Comparison of ENCODE assay signal across 16 cellular contexts in the genomic region with DNA sequence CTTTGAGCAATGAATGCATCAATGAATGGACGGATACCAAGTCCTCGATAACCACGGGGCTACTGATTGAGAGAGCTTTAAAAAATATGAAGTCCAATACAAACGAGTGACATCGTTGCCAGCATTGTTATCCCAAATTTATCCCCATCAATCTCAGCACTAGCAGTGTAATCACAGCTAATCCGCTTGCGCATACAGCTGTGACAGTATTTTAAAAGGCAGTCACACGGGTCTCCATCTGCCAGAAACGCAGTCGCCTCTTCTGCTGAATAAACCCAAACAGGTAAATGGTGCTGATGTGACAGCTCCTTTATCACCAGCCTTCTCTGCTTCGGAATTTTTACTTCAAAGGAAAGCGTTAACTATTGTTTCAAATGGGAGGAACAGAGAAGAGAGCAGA.
A peak's percentile ranks its signal among the peaks of the same experiment; 100 is the strongest.
DNase-seq lines count a peak whose midpoint lies in the region; ATAC-seq and TF ChIP-seq lines count a peak whose summit lies in the region.
"Had no signal": no experiment of that assay in that cellular context is flagged by ENCODE, and none has a peak within 500 bp of the region (broad histone marks: within the 10 kb centered on the region; RNA-seq: fewer than 3 reads in every experiment).

No MANE protein-coding gene starts in this region.

- peaks cover 25% of the 10 kb centered on the region for H3K4me1 Mint-ChIP-seq in WTC11
- peaks cover 4% of the 10 kb centered on the region for H3K4me1 Mint-ChIP-seq in T-helper 2 cell treated with Interferon-gamma antibody and Interleukin-4, amounts not matched to agents 5 μg/mL and 100 μg/mL, for 36 hours (ENCODE audit: low read depth)

- DNase-seq in NCI-H748 (lab: John Stamatoyannopoulos, UW; ENCODE audit: unreplicated experiment): peak; percentile 48
- DNase-seq in NCI-H748 treated with DMSO at 0.1 percent for 48 hours (lab: John Stamatoyannopoulos, UW): no peak
- DNase-seq in NCI-H82 (lab: John Stamatoyannopoulos, UW): peak; percentile 93
- DNase-seq in iPS-NIHi11 (ENCODE audit: low spot score): peak; percentile 29
- DNase-seq in superior temporal gyrus (ENCODE audit: extremely low spot score): peak; percentile 8
- DNase-seq in WTC11 (ENCODE audit: low spot score): no peak
- no peak for DNase-seq in T-helper 2 cell treated with Interferon-gamma antibody and Interleukin-4, amounts not matched to agents 5 μg/mL and 100 μg/mL, for 36 hours (ENCODE audit: low spot score)
- DNase-seq: CD8-positive, alpha-beta T cell; GF-D8; HFFc6; KG1; NCI-H1048; NCI-H2081 treated with DMSO at 0.1 percent for 48 hours; NCI-H446; NK-92 treated with Interleukin-12 subunit alpha and Interleukin-12 subunit beta, amount 100 ng/mL, for 24 hours had no signal

- CTCF ChIA-PET in WTC11 (lab: Charles Lee): interaction anchor here (1.4 to 2.3 kb wide), 3 partner anchors 9 to 309 kb away, joined by 3 to 8 read pairs (median 8); no protein-coding TSS in a partner anchor

- H3K9me3 Mint-ChIP-seq in WTC11: no peaks in the 10 kb centered on the region
- no peaks in the 10 kb centered on the region for H3K9me3 Mint-ChIP-seq in T-helper 2 cell treated with Interferon-gamma antibody and Interleukin-4, amounts not matched to agents 5 μg/mL and 100 μg/mL, for 36 hours
- H3K9me3 Mint-ChIP-seq: CD8-positive, alpha-beta T cell; HFFc6 had no signal

- no peaks in the 10 kb centered on the region for H3K36me3 Mint-ChIP-seq in WTC11
- peaks cover 15% of the 10 kb centered on the region for H3K36me3 Mint-ChIP-seq in T-helper 2 cell treated with Interferon-gamma antibody and Interleukin-4, amounts not matched to agents 5 μg/mL and 100 μg/mL, for 36 hours (ENCODE audit: low read depth)

- H3K4me3 Mint-ChIP-seq in WTC11: no peak overlapping the region
- H3K4me3 Mint-ChIP-seq in T-helper 2 cell treated with Interferon-gamma antibody and Interleukin-4, amounts not matched to agents 5 μg/mL and 100 μg/mL, for 36 hours: no peak overlapping the region
- H3K4me3 Mint-ChIP-seq: CD8-positive, alpha-beta T cell; HFFc6 had no signal

- ATAC-seq in WTC11 (no peak), HG03159 (IDR thresholded peaks at IDR 0.05; ENCODE audit: unreplicated experiment) (no peak)
- ATAC-seq: CD8-positive, alpha-beta T cell had no signal

- H3K27ac Mint-ChIP-seq in WTC11: no peak overlapping the region
- no peak overlapping the region for H3K27ac Mint-ChIP-seq in T-helper 2 cell treated with Interferon-gamma antibody and Interleukin-4, amounts not matched to agents 5 μg/mL and 100 μg/mL, for 36 hours
- H3K27ac Mint-ChIP-seq: CD8-positive, alpha-beta T cell; HFFc6 had no signal

- POLR2A ChIA-PET in WTC11 (lab: Charles Lee): interaction anchor here (1.2 kb wide), 1 partner anchor 10 kb away, joined by 5 read pairs; no protein-coding TSS in a partner anchor

- no peak for TF ChIP-seq CTCF in WTC11 (IDR thresholded peaks at IDR 0.05)

- H3K27me3 Mint-ChIP-seq in WTC11 (ENCODE audit: low read depth): no peaks in the 10 kb centered on the region
- no peaks in the 10 kb centered on the region for H3K27me3 Mint-ChIP-seq in T-helper 2 cell treated with Interferon-gamma antibody and Interleukin-4, amounts not matched to agents 5 μg/mL and 100 μg/mL, for 36 hours (ENCODE audit: low read depth)

TF ChIP-seq in WTC11, 78 proteins besides CTCF, POLR2A, EP300 and RAD21 (continues in another document):
- TF ChIP-seq, protein P1, sequence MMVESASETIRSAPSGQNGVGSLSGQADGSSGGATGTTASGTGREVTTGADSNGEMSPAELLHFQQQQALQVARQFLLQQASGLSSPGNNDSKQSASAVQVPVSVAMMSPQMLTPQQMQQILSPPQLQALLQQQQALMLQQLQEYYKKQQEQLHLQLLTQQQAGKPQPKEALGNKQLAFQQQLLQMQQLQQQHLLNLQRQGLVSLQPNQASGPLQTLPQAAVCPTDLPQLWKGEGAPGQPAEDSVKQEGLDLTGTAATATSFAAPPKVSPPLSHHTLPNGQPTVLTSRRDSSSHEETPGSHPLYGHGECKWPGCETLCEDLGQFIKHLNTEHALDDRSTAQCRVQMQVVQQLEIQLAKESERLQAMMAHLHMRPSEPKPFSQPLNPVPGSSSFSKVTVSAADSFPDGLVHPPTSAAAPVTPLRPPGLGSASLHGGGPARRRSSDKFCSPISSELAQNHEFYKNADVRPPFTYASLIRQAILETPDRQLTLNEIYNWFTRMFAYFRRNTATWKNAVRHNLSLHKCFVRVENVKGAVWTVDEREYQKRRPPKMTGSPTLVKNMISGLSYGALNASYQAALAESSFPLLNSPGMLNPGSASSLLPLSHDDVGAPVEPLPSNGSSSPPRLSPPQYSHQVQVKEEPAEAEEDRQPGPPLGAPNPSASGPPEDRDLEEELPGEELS (CRISPR knock-in tag; IDR thresholded peaks at IDR 0.05): no peak
- TF ChIP-seq, protein P2, sequence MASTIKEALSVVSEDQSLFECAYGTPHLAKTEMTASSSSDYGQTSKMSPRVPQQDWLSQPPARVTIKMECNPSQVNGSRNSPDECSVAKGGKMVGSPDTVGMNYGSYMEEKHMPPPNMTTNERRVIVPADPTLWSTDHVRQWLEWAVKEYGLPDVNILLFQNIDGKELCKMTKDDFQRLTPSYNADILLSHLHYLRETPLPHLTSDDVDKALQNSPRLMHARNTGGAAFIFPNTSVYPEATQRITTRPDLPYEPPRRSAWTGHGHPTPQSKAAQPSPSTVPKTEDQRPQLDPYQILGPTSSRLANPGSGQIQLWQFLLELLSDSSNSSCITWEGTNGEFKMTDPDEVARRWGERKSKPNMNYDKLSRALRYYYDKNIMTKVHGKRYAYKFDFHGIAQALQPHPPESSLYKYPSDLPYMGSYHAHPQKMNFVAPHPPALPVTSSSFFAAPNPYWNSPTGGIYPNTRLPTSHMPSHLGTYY (CRISPR knock-in tag; IDR thresholded peaks at IDR 0.05): no peak
- TF ChIP-seq GTF2I (CRISPR knock-in tag; conservative IDR thresholded peaks at IDR 0.05) (no peak), FOXP1 (CRISPR knock-in tag; IDR thresholded peaks at IDR 0.05; ENCODE audit: borderline replicate concordance) (no peak), JAZF1 (CRISPR knock-in tag; IDR thresholded peaks at IDR 0.05) (no peak)
- TF ChIP-seq, protein P3, sequence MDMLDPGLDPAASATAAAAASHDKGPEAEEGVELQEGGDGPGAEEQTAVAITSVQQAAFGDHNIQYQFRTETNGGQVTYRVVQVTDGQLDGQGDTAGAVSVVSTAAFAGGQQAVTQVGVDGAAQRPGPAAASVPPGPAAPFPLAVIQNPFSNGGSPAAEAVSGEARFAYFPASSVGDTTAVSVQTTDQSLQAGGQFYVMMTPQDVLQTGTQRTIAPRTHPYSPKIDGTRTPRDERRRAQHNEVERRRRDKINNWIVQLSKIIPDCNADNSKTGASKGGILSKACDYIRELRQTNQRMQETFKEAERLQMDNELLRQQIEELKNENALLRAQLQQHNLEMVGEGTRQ (CRISPR knock-in tag; IDR thresholded peaks at IDR 0.05): no peak
- TF ChIP-seq, protein P4, sequence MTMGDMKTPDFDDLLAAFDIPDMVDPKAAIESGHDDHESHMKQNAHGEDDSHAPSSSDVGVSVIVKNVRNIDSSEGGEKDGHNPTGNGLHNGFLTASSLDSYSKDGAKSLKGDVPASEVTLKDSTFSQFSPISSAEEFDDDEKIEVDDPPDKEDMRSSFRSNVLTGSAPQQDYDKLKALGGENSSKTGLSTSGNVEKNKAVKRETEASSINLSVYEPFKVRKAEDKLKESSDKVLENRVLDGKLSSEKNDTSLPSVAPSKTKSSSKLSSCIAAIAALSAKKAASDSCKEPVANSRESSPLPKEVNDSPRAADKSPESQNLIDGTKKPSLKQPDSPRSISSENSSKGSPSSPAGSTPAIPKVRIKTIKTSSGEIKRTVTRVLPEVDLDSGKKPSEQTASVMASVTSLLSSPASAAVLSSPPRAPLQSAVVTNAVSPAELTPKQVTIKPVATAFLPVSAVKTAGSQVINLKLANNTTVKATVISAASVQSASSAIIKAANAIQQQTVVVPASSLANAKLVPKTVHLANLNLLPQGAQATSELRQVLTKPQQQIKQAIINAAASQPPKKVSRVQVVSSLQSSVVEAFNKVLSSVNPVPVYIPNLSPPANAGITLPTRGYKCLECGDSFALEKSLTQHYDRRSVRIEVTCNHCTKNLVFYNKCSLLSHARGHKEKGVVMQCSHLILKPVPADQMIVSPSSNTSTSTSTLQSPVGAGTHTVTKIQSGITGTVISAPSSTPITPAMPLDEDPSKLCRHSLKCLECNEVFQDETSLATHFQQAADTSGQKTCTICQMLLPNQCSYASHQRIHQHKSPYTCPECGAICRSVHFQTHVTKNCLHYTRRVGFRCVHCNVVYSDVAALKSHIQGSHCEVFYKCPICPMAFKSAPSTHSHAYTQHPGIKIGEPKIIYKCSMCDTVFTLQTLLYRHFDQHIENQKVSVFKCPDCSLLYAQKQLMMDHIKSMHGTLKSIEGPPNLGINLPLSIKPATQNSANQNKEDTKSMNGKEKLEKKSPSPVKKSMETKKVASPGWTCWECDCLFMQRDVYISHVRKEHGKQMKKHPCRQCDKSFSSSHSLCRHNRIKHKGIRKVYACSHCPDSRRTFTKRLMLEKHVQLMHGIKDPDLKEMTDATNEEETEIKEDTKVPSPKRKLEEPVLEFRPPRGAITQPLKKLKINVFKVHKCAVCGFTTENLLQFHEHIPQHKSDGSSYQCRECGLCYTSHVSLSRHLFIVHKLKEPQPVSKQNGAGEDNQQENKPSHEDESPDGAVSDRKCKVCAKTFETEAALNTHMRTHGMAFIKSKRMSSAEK (CRISPR knock-in tag; IDR thresholded peaks at IDR 0.05; ENCODE audit: borderline replicate concordance): no peak
- TF ChIP-seq, protein P5, sequence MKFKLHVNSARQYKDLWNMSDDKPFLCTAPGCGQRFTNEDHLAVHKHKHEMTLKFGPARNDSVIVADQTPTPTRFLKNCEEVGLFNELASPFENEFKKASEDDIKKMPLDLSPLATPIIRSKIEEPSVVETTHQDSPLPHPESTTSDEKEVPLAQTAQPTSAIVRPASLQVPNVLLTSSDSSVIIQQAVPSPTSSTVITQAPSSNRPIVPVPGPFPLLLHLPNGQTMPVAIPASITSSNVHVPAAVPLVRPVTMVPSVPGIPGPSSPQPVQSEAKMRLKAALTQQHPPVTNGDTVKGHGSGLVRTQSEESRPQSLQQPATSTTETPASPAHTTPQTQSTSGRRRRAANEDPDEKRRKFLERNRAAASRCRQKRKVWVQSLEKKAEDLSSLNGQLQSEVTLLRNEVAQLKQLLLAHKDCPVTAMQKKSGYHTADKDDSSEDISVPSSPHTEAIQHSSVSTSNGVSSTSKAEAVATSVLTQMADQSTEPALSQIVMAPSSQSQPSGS (CRISPR knock-in tag; IDR thresholded peaks at IDR 0.05; ENCODE audit: borderline replicate concordance, low read depth): no peak

Comparison
In these comparisons a context has a peak if more than half of its experiments do, and no peak if none do; other contexts are left out.
1. DNase-seq: peak in NCI-H748 (single experiment), NCI-H82 (single experiment), iPS-NIHi11 (single experiment) and superior temporal gyrus (single experiment); none in NCI-H748 treated with DMSO at 0.1 percent for 48 hours (single experiment), WTC11 (single experiment) and T-helper 2 cell treated with Interferon-gamma antibody and Interleukin-4, amounts not matched to agents 5 μg/mL and 100 μg/mL, for 36 hours (single experiment).